9 cellular contexts compared by ENCODE assay signal in genomic region chr19:4454952-4455738, GRCh38. TPM values are rescaled to one million over a fixed set of nuclear protein-coding genes. Genes with fewer than 3 reads are reported as not detected.
DNase-seq lines count a peak whose midpoint lies in the region; ATAC-seq and TF ChIP-seq lines count a peak whose summit lies in the region.
"Had no signal": no experiment of that assay in that cellular context is flagged by ENCODE, and none has a peak within 500 bp of the region (broad histone marks: within the 10 kb centered on the region; RNA-seq: fewer than 3 reads in every experiment).

No MANE protein-coding gene starts in this region.

- TF ChIP-seq CTCF in upper lobe of left lung (IDR thresholded peaks at IDR 0.05): no peak

- no peak for TF ChIP-seq EP300 in upper lobe of left lung (IDR thresholded peaks at IDR 0.05)

- WGBS in upper lobe of left lung, 2 donors: 71 to 75% methylated on average over 18 to 24 of the region's 24 CpGs

- no peak for DNase-seq in activated naive CD4-positive, alpha-beta T cell treated with anti-CD3 and anti-CD28 coated beads, Interleukin-2, amount 50 U/mL, for 72 hours (ENCODE audit: low spot score in 2 of 2)
- peak in 31 of 61 donors; percentile 3 to 78 (median 34) for DNase-seq in caudate nucleus (lab: John Stamatoyannopoulos, UW)
- DNase-seq in left kidney (ENCODE audit: low read depth, low spot score): peak; percentile 80
- DNase-seq in upper lobe of left lung: peak in 1 of 2 donors; percentile 73
- no peak for DNase-seq in dedifferentiated amniotic fluid mesenchymal stem cell (ENCODE audit: extremely low spot score)
- no peak for DNase-seq in NCI-H2029 treated with DMSO at 0.1 percent for 48 hours (lab: John Stamatoyannopoulos, UW)
- DNase-seq in NCI-H1092 (lab: John Stamatoyannopoulos, UW): no peak

- peak overlapping the region; percentile 62 for H3K27ac Mint-ChIP-seq in activated naive CD4-positive, alpha-beta T cell treated with anti-CD3 and anti-CD28 coated beads, Interleukin-2, amount 50 U/mL, for 24 hours
- H3K27ac Mint-ChIP-seq in activated naive CD4-positive, alpha-beta T cell treated with anti-CD3 and anti-CD28 coated beads, Interleukin-2, amount 50 U/mL, for 72 hours: peak overlapping the region in 1 of 2 donors; percentile 91

- TF ChIP-seq POLR2A in upper lobe of left lung (IDR thresholded peaks at IDR 0.05): no peak

- no peaks in the 10 kb centered on the region for H3K27me3 ChIP-seq in upper lobe of left lung
- H3K27me3 ChIP-seq: SJSA1 had no signal

- H3K36me3 Mint-ChIP-seq in activated naive CD4-positive, alpha-beta T cell treated with anti-CD3 and anti-CD28 coated beads, Interleukin-2, amount 50 U/mL, for 24 hours: peaks cover 2% of the 10 kb centered on the region
- H3K36me3 Mint-ChIP-seq in activated naive CD4-positive, alpha-beta T cell treated with anti-CD3 and anti-CD28 coated beads, Interleukin-2, amount 50 U/mL, for 72 hours: no peaks in the 10 kb centered on the region

- H3K27me3 Mint-ChIP-seq in activated naive CD4-positive, alpha-beta T cell treated with anti-CD3 and anti-CD28 coated beads, Interleukin-2, amount 50 U/mL, for 24 hours: no peaks in the 10 kb centered on the region

- H3K4me3 ChIP-seq in upper lobe of left lung: no peak overlapping the region

- H3K36me3 ChIP-seq in upper lobe of left lung: peaks cover 15 to 47% (median 38%) of the 10 kb centered on the region in 4 donors

- H3K9me3 Mint-ChIP-seq in activated naive CD4-positive, alpha-beta T cell treated with anti-CD3 and anti-CD28 coated beads, Interleukin-2, amount 50 U/mL, for 24 hours: no peaks in the 10 kb centered on the region
- no peaks in the 10 kb centered on the region for H3K9me3 Mint-ChIP-seq in activated naive CD4-positive, alpha-beta T cell treated with anti-CD3 and anti-CD28 coated beads, Interleukin-2, amount 50 U/mL, for 72 hours

- no peaks in the 10 kb centered on the region for H3K9me3 ChIP-seq in upper lobe of left lung
- H3K9me3 ChIP-seq: SJSA1 had no signal

- peak overlapping the region; percentile 85 for H3K27ac ChIP-seq in caudate nucleus (ENCODE audit: low read depth, low read length)
- H3K27ac ChIP-seq in upper lobe of left lung: peak overlapping the region; percentile 40 to 90 (median 90)
- H3K27ac ChIP-seq: SJSA1 had no signal

- H3K4me1 ChIP-seq in upper lobe of left lung: peaks cover 14 to 25% (median 17%) of the 10 kb centered on the region in 4 donors

- no peak overlapping the region for H3K4me3 Mint-ChIP-seq in activated naive CD4-positive, alpha-beta T cell treated with anti-CD3 and anti-CD28 coated beads, Interleukin-2, amount 50 U/mL, for 24 hours

- H3K4me1 Mint-ChIP-seq in activated naive CD4-positive, alpha-beta T cell treated with anti-CD3 and anti-CD28 coated beads, Interleukin-2, amount 50 U/mL, for 24 hours: peaks cover 10% of the 10 kb centered on the region

- no peak for ATAC-seq in activated naive CD4-positive, alpha-beta T cell treated with anti-CD3 and anti-CD28 coated beads, Interleukin-2, amount 50 U/mL, for 72 hours
- ATAC-seq in upper lobe of left lung (ENCODE audit: low FRiP score in 2 of 2): peak; percentile 3 to 59

RNA-seq across cellular contexts. Expression of gene UBXN6, which starts 2.4 kb away (rescaled TPM):
- 10 to 100 TPM; 31.1 to 42.4 TPM for total RNA-seq in activated naive CD4-positive, alpha-beta T cell treated with anti-CD3 and anti-CD28 coated beads, Interleukin-2, amount 50 U/mL, for 72 hours
- 100 to 1,000 TPM in 4 of 6 donors, 10 to 100 TPM in 2; 48.1 to 186 (median 111) TPM for total RNA-seq in upper lobe of left lung

RNA-seq across cellular contexts. Expression of gene HDGFL2, which starts 17.0 kb away (rescaled TPM):
- total RNA-seq in activated naive CD4-positive, alpha-beta T cell treated with anti-CD3 and anti-CD28 coated beads, Interleukin-2, amount 50 U/mL, for 72 hours: 10 to 100 TPM; 49.2 to 64.7 TPM
- total RNA-seq in upper lobe of left lung: 10 to 100 TPM; 23.9 to 71.2 (median 37.6) TPM

RNA-seq across cellular contexts. Expression of gene CHAF1A, which starts 52.7 kb away (rescaled TPM):
- 10 to 100 TPM; 67.1 to 93.6 TPM for total RNA-seq in activated naive CD4-positive, alpha-beta T cell treated with anti-CD3 and anti-CD28 coated beads, Interleukin-2, amount 50 U/mL, for 72 hours
- total RNA-seq in upper lobe of left lung: 10 to 100 TPM in 3 of 6 donors, 1 to 10 TPM in 3; 3.3 to 16.8 (median 10.1) TPM

RNA-seq across cellular contexts. Expression of gene SH3GL1, which starts 54.8 kb away (rescaled TPM):
- total RNA-seq in activated naive CD4-positive, alpha-beta T cell treated with anti-CD3 and anti-CD28 coated beads, Interleukin-2, amount 50 U/mL, for 72 hours: 10 to 100 TPM; 40.9 to 53.4 TPM
- total RNA-seq in upper lobe of left lung: 10 to 100 TPM; 27.4 to 60.1 (median 53.8) TPM

Comparison
In these comparisons a context has a peak if more than half of its experiments do, and no peak if none do; other contexts are left out.
1. ATAC-seq: peak in upper lobe of left lung (2 of 2); none in activated naive CD4-positive, alpha-beta T cell treated with anti-CD3 and anti-CD28 coated beads, Interleukin-2, amount 50 U/mL, for 72 hours (0 of 2).
2. DNase-seq: peak in caudate nucleus (31 of 61) and left kidney (single experiment); none in activated naive CD4-positive, alpha-beta T cell treated with anti-CD3 and anti-CD28 coated beads, Interleukin-2, amount 50 U/mL, for 72 hours (0 of 2), dedifferentiated amniotic fluid mesenchymal stem cell (single experiment), NCI-H2029 treated with DMSO at 0.1 percent for 48 hours (single experiment) and NCI-H1092 (single experiment).